Comparison of ENCODE assay signal across 1 cellular context in the genomic region with DNA sequence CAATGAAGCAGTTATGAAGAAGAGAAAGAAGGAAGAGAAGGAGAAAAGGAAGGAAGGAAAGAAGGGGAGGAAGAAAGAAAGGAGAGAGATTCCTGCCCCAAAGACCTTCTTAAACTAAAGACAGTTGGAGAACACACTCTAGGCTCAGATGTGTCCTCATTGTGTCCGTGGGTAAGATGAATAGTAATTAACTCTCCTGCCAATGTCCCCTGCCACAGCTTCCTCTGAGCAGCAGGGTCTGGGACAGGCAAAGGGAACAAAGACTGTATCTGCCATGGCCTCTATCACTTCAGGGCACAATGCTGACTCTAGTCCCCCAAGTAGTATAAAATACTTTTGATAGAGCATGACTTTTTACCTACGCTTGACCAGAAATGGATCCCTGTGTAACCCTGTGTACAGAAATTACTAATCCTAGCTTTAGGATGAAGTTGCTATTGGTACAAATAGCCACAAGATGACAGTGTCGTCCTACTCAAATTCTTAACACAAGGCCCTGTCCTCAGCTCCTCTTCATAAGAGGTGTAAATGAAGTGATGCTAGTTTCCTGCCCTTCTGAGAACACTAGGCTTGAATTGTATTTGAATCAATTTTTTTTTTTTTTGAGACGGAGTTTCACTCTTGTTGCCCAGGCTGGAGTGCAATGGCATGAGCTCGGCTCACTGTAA.
TF ChIP-seq lines count a peak whose summit lies in the region.

No MANE protein-coding gene starts in this region.

TF ChIP-seq in WTC11, 78 proteins besides CTCF, POLR2A, EP300 and RAD21 (continued from another document):
- TF ChIP-seq, protein P1, sequence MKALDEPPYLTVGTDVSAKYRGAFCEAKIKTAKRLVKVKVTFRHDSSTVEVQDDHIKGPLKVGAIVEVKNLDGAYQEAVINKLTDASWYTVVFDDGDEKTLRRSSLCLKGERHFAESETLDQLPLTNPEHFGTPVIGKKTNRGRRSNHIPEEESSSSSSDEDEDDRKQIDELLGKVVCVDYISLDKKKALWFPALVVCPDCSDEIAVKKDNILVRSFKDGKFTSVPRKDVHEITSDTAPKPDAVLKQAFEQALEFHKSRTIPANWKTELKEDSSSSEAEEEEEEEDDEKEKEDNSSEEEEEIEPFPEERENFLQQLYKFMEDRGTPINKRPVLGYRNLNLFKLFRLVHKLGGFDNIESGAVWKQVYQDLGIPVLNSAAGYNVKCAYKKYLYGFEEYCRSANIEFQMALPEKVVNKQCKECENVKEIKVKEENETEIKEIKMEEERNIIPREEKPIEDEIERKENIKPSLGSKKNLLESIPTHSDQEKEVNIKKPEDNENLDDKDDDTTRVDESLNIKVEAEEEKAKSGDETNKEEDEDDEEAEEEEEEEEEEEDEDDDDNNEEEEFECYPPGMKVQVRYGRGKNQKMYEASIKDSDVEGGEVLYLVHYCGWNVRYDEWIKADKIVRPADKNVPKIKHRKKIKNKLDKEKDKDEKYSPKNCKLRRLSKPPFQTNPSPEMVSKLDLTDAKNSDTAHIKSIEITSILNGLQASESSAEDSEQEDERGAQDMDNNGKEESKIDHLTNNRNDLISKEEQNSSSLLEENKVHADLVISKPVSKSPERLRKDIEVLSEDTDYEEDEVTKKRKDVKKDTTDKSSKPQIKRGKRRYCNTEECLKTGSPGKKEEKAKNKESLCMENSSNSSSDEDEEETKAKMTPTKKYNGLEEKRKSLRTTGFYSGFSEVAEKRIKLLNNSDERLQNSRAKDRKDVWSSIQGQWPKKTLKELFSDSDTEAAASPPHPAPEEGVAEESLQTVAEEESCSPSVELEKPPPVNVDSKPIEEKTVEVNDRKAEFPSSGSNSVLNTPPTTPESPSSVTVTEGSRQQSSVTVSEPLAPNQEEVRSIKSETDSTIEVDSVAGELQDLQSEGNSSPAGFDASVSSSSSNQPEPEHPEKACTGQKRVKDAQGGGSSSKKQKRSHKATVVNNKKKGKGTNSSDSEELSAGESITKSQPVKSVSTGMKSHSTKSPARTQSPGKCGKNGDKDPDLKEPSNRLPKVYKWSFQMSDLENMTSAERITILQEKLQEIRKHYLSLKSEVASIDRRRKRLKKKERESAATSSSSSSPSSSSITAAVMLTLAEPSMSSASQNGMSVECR (CRISPR knock-in tag; IDR thresholded peaks at IDR 0.05; ENCODE audit: borderline replicate concordance) = no peak
- TF ChIP-seq, protein P2, sequence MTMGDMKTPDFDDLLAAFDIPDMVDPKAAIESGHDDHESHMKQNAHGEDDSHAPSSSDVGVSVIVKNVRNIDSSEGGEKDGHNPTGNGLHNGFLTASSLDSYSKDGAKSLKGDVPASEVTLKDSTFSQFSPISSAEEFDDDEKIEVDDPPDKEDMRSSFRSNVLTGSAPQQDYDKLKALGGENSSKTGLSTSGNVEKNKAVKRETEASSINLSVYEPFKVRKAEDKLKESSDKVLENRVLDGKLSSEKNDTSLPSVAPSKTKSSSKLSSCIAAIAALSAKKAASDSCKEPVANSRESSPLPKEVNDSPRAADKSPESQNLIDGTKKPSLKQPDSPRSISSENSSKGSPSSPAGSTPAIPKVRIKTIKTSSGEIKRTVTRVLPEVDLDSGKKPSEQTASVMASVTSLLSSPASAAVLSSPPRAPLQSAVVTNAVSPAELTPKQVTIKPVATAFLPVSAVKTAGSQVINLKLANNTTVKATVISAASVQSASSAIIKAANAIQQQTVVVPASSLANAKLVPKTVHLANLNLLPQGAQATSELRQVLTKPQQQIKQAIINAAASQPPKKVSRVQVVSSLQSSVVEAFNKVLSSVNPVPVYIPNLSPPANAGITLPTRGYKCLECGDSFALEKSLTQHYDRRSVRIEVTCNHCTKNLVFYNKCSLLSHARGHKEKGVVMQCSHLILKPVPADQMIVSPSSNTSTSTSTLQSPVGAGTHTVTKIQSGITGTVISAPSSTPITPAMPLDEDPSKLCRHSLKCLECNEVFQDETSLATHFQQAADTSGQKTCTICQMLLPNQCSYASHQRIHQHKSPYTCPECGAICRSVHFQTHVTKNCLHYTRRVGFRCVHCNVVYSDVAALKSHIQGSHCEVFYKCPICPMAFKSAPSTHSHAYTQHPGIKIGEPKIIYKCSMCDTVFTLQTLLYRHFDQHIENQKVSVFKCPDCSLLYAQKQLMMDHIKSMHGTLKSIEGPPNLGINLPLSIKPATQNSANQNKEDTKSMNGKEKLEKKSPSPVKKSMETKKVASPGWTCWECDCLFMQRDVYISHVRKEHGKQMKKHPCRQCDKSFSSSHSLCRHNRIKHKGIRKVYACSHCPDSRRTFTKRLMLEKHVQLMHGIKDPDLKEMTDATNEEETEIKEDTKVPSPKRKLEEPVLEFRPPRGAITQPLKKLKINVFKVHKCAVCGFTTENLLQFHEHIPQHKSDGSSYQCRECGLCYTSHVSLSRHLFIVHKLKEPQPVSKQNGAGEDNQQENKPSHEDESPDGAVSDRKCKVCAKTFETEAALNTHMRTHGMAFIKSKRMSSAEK (CRISPR knock-in tag; IDR thresholded peaks at IDR 0.05; ENCODE audit: borderline replicate concordance) = no peak
- TF ChIP-seq, protein P3, sequence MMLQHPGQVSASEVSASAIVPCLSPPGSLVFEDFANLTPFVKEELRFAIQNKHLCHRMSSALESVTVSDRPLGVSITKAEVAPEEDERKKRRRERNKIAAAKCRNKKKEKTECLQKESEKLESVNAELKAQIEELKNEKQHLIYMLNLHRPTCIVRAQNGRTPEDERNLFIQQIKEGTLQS (CRISPR knock-in tag; conservative IDR thresholded peaks at IDR 0.05) = no peak
- TF ChIP-seq TEAD4 (CRISPR knock-in tag; IDR thresholded peaks at IDR 0.05) = no peak
- no peak for TF ChIP-seq ZNF219 (CRISPR knock-in tag; IDR thresholded peaks at IDR 0.05; ENCODE audit: borderline replicate concordance)
